Comparison of ENCODE assay signal across 18 cellular contexts in the genomic region with DNA sequence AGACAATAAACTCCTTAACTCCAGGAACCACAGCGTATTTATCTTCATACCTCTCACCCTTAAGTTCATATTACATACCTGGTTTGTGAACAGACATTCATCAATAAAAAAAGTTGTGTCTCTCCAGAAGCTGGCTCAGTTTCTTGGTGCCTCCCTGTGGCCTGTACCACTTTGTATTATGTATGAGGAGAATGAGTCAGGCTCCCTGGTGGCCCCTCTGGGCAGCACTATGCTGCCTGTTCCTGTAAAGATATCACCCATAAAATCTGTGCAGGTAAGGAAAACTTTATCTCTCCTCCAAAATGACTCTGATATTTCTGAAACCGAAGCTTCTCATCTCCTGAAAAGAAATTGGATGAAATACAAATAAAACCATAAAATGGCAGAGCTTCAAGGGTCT.
"Had no signal": no experiment of that assay in that cellular context is flagged by ENCODE, and none has a peak within 500 bp of the region (broad histone marks: within the 10 kb centered on the region; RNA-seq: fewer than 3 reads in every experiment).

No MANE protein-coding gene starts in this region.

- H3K27ac Mint-ChIP-seq: activated T-helper 2 cell treated with anti-CD3 and anti-CD28 coated beads, Interferon-gamma antibody, Interleukin-2, Interleukin-4, amounts not matched to agents 10 μg/mL and 5 μg/mL and 100 μg/mL, durations not matched to agents 14 hours and 24 hours and 36 hours; natural killer cell treated with Interleukin-12 subunit alpha and Interleukin-12 subunit beta and Interleukin-15 and Interleukin-18, amount 100 ng/mL, for 72 hours; T-helper 17 cell had no signal

- DNase-seq: activated CD4-positive, alpha-beta T cell treated with anti-CD3 and anti-CD28 coated beads, Interleukin-2, amount 50 U/mL, for 1 hour; activated CD4-positive, CD25-positive, alpha-beta regulatory T cell; activated naive CD4-positive, alpha-beta T cell treated with anti-CD3 and anti-CD28 coated beads, Interleukin-2, amount 50 U/mL, for 16 hours; adrenal gland; central memory CD4-positive, alpha-beta T cell; cortex of kidney; effector CD8-positive, alpha-beta T cell; left colon; mammary epithelial cell; occipital lobe; psoas muscle; stimulated activated CD4-positive, alpha-beta T cell treated with anti-CD3 and anti-CD28 coated beads, Interleukin-12 subunit alpha, Interleukin-12 subunit beta, amount 100 ng/mL, for 4 hours; stimulated activated naive CD4-positive, alpha-beta T cell; T-helper 17 cell; upper lobe of left lung had no signal

- H3K27me3 Mint-ChIP-seq: natural killer cell treated with Interleukin-12 subunit alpha and Interleukin-12 subunit beta and Interleukin-15 and Interleukin-18, amount 100 ng/mL, for 72 hours; T-helper 17 cell had no signal

- H3K4me3 Mint-ChIP-seq: natural killer cell treated with Interleukin-12 subunit alpha and Interleukin-12 subunit beta and Interleukin-15 and Interleukin-18, amount 100 ng/mL, for 72 hours; T-helper 17 cell had no signal

- H3K4me1 Mint-ChIP-seq: T-helper 17 cell had no signal

- H3K27ac ChIP-seq: adrenal gland, psoas muscle, suprapubic skin, upper lobe of left lung had no signal

- H3K4me1 ChIP-seq: adrenal gland, suprapubic skin had no signal

- H3K9me3 Mint-ChIP-seq: activated T-helper 2 cell treated with anti-CD3 and anti-CD28 coated beads, Interferon-gamma antibody, Interleukin-2, Interleukin-4, amounts not matched to agents 10 μg/mL and 5 μg/mL and 100 μg/mL, durations not matched to agents 14 hours and 24 hours and 36 hours had no signal

- ATAC-seq: left colon; natural killer cell treated with Interleukin-12 subunit alpha and Interleukin-12 subunit beta and Interleukin-15 and Interleukin-18, amount 100 ng/mL, for 72 hours; psoas muscle; T-helper 17 cell had no signal

- H3K27me3 ChIP-seq: adrenal gland, suprapubic skin, upper lobe of left lung had no signal

- H3K9me3 ChIP-seq: adrenal gland, psoas muscle, suprapubic skin, upper lobe of left lung had no signal
